Comparison of ENCODE assay signal across 9 cellular contexts in the genomic region with DNA sequence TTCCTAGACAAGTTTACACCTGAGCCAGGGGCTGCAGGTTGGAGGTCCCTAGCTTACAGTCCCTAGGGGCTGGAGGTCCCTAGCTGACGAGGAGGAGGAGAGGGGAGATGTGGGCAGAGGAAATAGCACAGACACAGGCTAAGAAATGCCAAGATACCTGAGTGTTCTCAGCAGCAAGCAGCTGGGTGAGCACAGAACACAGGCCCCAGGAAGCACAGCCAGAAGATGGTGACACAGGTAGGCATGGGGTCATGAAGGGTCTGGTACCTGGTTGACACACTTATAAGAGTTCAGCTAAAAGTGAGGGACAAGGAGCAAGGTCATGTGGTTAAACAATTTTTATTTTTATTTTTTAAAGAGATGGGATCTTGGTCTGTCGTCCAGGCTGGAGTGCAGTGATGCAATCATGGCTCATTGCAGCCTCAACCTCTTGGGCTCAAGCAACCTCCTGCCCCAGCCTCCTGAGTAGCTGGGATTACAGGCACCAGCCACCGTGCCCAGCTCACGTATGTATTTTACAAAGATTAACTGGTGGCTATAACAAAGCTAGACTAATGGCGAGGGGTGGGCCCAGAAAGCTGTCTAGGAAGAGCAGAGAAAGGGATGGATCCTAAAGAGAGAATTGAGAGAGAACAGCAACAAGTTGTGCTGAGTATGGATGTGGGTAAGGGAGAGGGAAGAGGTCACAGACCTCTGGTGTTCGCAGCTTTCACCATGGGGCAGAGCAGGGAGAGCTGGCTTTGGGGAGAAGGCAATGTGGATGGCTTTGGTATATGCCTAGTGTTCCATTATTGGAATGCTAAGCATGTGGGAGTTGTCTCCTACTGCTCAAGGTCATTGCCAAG.
A peak's percentile ranks its signal among the peaks of the same experiment; 100 is the strongest.
DNase-seq lines count a peak whose midpoint lies in the region; ATAC-seq and TF ChIP-seq lines count a peak whose summit lies in the region.
"Had no signal": no experiment of that assay in that cellular context is flagged by ENCODE, and none has a peak within 500 bp of the region (broad histone marks: within the 10 kb centered on the region; RNA-seq: fewer than 3 reads in every experiment).

No MANE protein-coding gene starts in this region.

- DNase-seq in activated CD8-positive, alpha-beta memory T cell treated with anti-CD3 and anti-CD28 coated beads for 24 hours, result peak; percentile 65
- DNase-seq in activated CD8-positive, alpha-beta memory T cell treated with anti-CD3 and anti-CD28 coated beads, Interleukin-2, amount 50 U/mL, for 4 hours, result no peak
- no peak for DNase-seq in Panc1 (ENCODE audit: low read depth, low spot score)
- DNase-seq in stimulated activated effector memory CD8-positive, alpha-beta T cell treated with anti-CD3 and anti-CD28 coated beads, Interleukin-12 subunit alpha, Interleukin-12 subunit beta, amount 100 ng/mL, for 72 hours (ENCODE audit: low spot score in 2 of 2), result no peak
- DNase-seq in medulla oblongata (ENCODE audit: extremely low spot score), result no peak
- no peak for DNase-seq in NCI-H82 treated with DMSO at 0.1 percent for 48 hours (lab: John Stamatoyannopoulos, UW; ENCODE audit: unreplicated experiment)
- no peak for DNase-seq in LoVo (ENCODE audit: low spot score)
- DNase-seq: esophagus squamous epithelium had no signal

- CTCF ChIA-PET in Panc1 (lab: Charles Lee), result interaction anchor here (0.5 to 1.8 kb wide), 4 partner anchors 19 to 39 kb away, joined by 3 to 11 read pairs (median 7); no protein-coding TSS in a partner anchor

- no peaks in the 10 kb centered on the region for H3K36me3 Mint-ChIP-seq in stimulated activated effector memory CD8-positive, alpha-beta T cell treated with anti-CD3 and anti-CD28 coated beads, Interleukin-12 subunit alpha, Interleukin-12 subunit beta, amount 100 ng/mL, for 72 hours

- H3K4me3 Mint-ChIP-seq in stimulated activated effector memory CD8-positive, alpha-beta T cell treated with anti-CD3 and anti-CD28 coated beads, Interleukin-12 subunit alpha, Interleukin-12 subunit beta, amount 100 ng/mL, for 72 hours, result no peak overlapping the region

- TF ChIP-seq CTCF in Panc1 (IDR thresholded peaks at IDR 0.05), result no peak

- 0 out of 2 replicates have a peak, but pooled peaks have one; percentile 6 for ATAC-seq in Panc1
- peak; percentile 33 for ATAC-seq in stimulated activated effector memory CD8-positive, alpha-beta T cell treated with anti-CD3 and anti-CD28 coated beads, Interleukin-12 subunit alpha, Interleukin-12 subunit beta, amount 100 ng/mL, for 72 hours

- peak overlapping the region; percentile 90 for H3K27ac Mint-ChIP-seq in stimulated activated effector memory CD8-positive, alpha-beta T cell treated with anti-CD3 and anti-CD28 coated beads, Interleukin-12 subunit alpha, Interleukin-12 subunit beta, amount 100 ng/mL, for 72 hours

- peaks cover 80% of the 10 kb centered on the region for H3K4me1 ChIP-seq in Panc1 (ENCODE audit: control insufficient read depth, insufficient read depth, low read length)

- peak overlapping the region; percentile 84 for H3K27ac ChIP-seq in Panc1 (ENCODE audit: low read length)
- H3K27ac ChIP-seq in cingulate gyrus (ENCODE audit: low read depth, low read length), result peak overlapping the region; percentile 55

- H3K9me3 Mint-ChIP-seq in stimulated activated effector memory CD8-positive, alpha-beta T cell treated with anti-CD3 and anti-CD28 coated beads, Interleukin-12 subunit alpha, Interleukin-12 subunit beta, amount 100 ng/mL, for 72 hours, result no peaks in the 10 kb centered on the region

- no peak overlapping the region for H3K4me3 ChIP-seq in Panc1 (ENCODE audit: low read depth in 2 of 2, low read length in 2 of 2)
- H3K4me3 ChIP-seq: esophagus squamous epithelium had no signal

- no peaks in the 10 kb centered on the region for H3K9me3 ChIP-seq in Panc1 (ENCODE audit: control insufficient read depth, insufficient read depth, low read depth, low read length)
- H3K9me3 ChIP-seq: esophagus squamous epithelium had no signal

- peaks cover 30% of the 10 kb centered on the region for H3K36me3 ChIP-seq in Panc1 (ENCODE audit: control insufficient read depth, insufficient read depth, low read length)

- POLR2A ChIA-PET in Panc1 (lab: Charles Lee), result interaction anchor here (0.6 kb wide), 1 partner anchor 903 kb away, joined by 6 read pairs; no protein-coding TSS in a partner anchor

- no TSS peak for BruUV-seq in Panc1 (replicated peaks; lab: Mats Ljungman, UMichigan)

- in situ Hi-C loops in Panc1 (cut with HindIII; ENCODE audit: low pct_unique_long_range_greater_than_20kb, low sequenced_read_pairs), result no loop called here

- peaks cover 56% of the 10 kb centered on the region for H3K4me1 Mint-ChIP-seq in stimulated activated effector memory CD8-positive, alpha-beta T cell treated with anti-CD3 and anti-CD28 coated beads, Interleukin-12 subunit alpha, Interleukin-12 subunit beta, amount 100 ng/mL, for 72 hours

- intact Hi-C loops in Panc1 (cut with micrococcal nuclease; ENCODE audit: unreplicated experiment), result no loop called here

- H3K27me3 ChIP-seq in Panc1 (ENCODE audit: control insufficient read depth, insufficient read depth, low read length), result no peaks in the 10 kb centered on the region
- H3K27me3 ChIP-seq: esophagus squamous epithelium had no signal
